In genomic region chr7:127418459-127418858, GRCh38 we compare ENCODE assay signal across 18 cellular contexts. TPM values are rescaled to one million over a fixed set of nuclear protein-coding genes. Genes with fewer than 3 reads are reported as not detected.
DNase-seq lines count a peak whose midpoint lies in the region; ATAC-seq and TF ChIP-seq lines count a peak whose summit lies in the region.
"Had no signal": no experiment of that assay in that cellular context is flagged by ENCODE, and none has a peak within 500 bp of the region (broad histone marks: within the 10 kb centered on the region; RNA-seq: fewer than 3 reads in every experiment).

No MANE protein-coding gene starts in this region.

- H3K9me1 ChIP-seq in IMR-90 (ENCODE audit: insufficient read depth, low read length), result no peaks in the 10 kb centered on the region; the same call in 1 of the 2 replicates

- H3K18ac ChIP-seq in IMR-90 (ENCODE audit: low read depth, low read length) (no peak overlapping the region), trophoblast cell (ENCODE audit: low read length) (no peak overlapping the region)

- no peak overlapping the region for H3K56ac ChIP-seq in IMR-90 (ENCODE audit: extremely low read depth, insufficient read depth, low read length)

- H3K4ac ChIP-seq in IMR-90 (ENCODE audit: low read depth, low read length), result no peak overlapping the region
- no peak overlapping the region for H3K4ac ChIP-seq in trophoblast cell (ENCODE audit: low read depth, low read length)

- H3K36me3 ChIP-seq in IMR-90 (ENCODE audit: control insufficient read depth, insufficient read depth, low read length) (no peaks in the 10 kb centered on the region), trophoblast cell (ENCODE audit: control insufficient read depth in 1 of 2, insufficient read depth in 2 of 2, low read length in 2 of 2) (no peaks in the 10 kb centered on the region)
- H3K36me3 ChIP-seq in effector memory CD4-positive, alpha-beta T cell (ENCODE audit: control insufficient read depth, insufficient read depth, low read length), result no peaks in the 10 kb centered on the region

- H2BK120ac ChIP-seq in IMR-90 (ENCODE audit: low read depth, low read length) (no peak overlapping the region), trophoblast cell (ENCODE audit: insufficient read depth, low read length, poor library complexity) (no peak overlapping the region)

- H2AFZ ChIP-seq in IMR-90 (replicated peaks; ENCODE audit: low read length, poor library complexity), result no peak overlapping the region
- H2AFZ ChIP-seq in trophoblast cell (ENCODE audit: insufficient read depth, low read length, poor library complexity), result no peak overlapping the region

- H3K27me3 ChIP-seq in IMR-90 (ENCODE audit: control insufficient read depth, insufficient read depth, low read length), result peaks cover 2% of the 10 kb centered on the region
- no peaks in the 10 kb centered on the region for H3K27me3 ChIP-seq in trophoblast cell (ENCODE audit: insufficient read depth, low read length)
- H3K27me3 ChIP-seq in effector memory CD4-positive, alpha-beta T cell (replicated peaks; ENCODE audit: control insufficient read depth, insufficient read depth, low read length, poor library complexity, severe bottlenecking), result no peaks in the 10 kb centered on the region
- no peaks in the 10 kb centered on the region for H3K27me3 ChIP-seq in right cardiac atrium (ENCODE audit: control insufficient read depth, insufficient read depth)

- no peaks in the 10 kb centered on the region for H3K9me3 Mint-ChIP-seq in activated CD8-positive, alpha-beta T cell treated with anti-CD3 and anti-CD28 coated beads, Interleukin-2, amount 10 ng/mL, durations not matched to agents 7 days and 5 days (ENCODE audit: insufficient read depth)
- peaks cover 8% of the 10 kb centered on the region for H3K9me3 Mint-ChIP-seq in activated CD8-positive, alpha-beta T cell treated with anti-CD3 and anti-CD28 coated beads for 36 hours
- peaks cover 6% of the 10 kb centered on the region for H3K9me3 Mint-ChIP-seq in memory B cell
- H3K9me3 Mint-ChIP-seq: CD4-positive, alpha-beta T cell had no signal

- peaks cover 44% of the 10 kb centered on the region for H3K4me1 Mint-ChIP-seq in activated CD8-positive, alpha-beta T cell treated with anti-CD3 and anti-CD28 coated beads, Interleukin-2, amount 10 ng/mL, durations not matched to agents 7 days and 5 days (ENCODE audit: low read depth)
- peaks cover 38% of the 10 kb centered on the region for H3K4me1 Mint-ChIP-seq in activated CD8-positive, alpha-beta T cell treated with anti-CD3 and anti-CD28 coated beads for 36 hours (ENCODE audit: low read depth)
- peaks cover 43% of the 10 kb centered on the region for H3K4me1 Mint-ChIP-seq in memory B cell
- H3K4me1 Mint-ChIP-seq: H9 had no signal

- BruUV-seq in IMR-90 (replicated peaks; lab: Mats Ljungman, UMichigan), result no TSS peak

- TF ChIP-seq CTCF in activated CD8-positive, alpha-beta T cell treated with anti-CD3 and anti-CD28 coated beads for 36 hours (IDR thresholded peaks at IDR 0.05), result no peak
- no peak for TF ChIP-seq CTCF in IMR-90 (conservative IDR thresholded peaks at IDR 0.05; ENCODE audit: low read depth, low read length)

- no peak overlapping the region for H2BK20ac ChIP-seq in IMR-90 (ENCODE audit: low read depth, low read length)

- CTCF ChIA-PET in activated CD8-positive, alpha-beta T cell treated with anti-CD3 and anti-CD28 coated beads, Interleukin-2, amount 10 ng/mL, durations not matched to agents 7 days and 5 days (lab: Charles Lee), result interaction anchor here (0.7 kb wide), 1 partner anchor 13 kb away, joined by 3 read pairs; no protein-coding TSS in a partner anchor
- CTCF ChIA-PET in activated CD8-positive, alpha-beta T cell treated with anti-CD3 and anti-CD28 coated beads for 36 hours (lab: Charles Lee), result interaction anchor here (1.1 kb wide), 1 partner anchor 26 kb away, joined by 3 read pairs; the partner anchor contains the start of gene ZNF800
- CTCF ChIA-PET in IMR-90 (lab: Yijun Ruan, JAX), result no interaction called here

- no peak overlapping the region for H4K12ac ChIP-seq in trophoblast cell (ENCODE audit: low read depth, low read length)

- H3K79me1 ChIP-seq in IMR-90 (ENCODE audit: low read depth in 1 of 2, low read length in 2 of 2) (no peaks in the 10 kb centered on the region), trophoblast cell (ENCODE audit: low read length) (no peaks in the 10 kb centered on the region)

- in situ Hi-C loops in IMR-90 (cut with MboI; ENCODE audit: low sequenced_read_pairs), result no loop called here

- H2AK5ac ChIP-seq in IMR-90 (ENCODE audit: low read depth, low read length) (no peak overlapping the region), trophoblast cell (ENCODE audit: low read length) (no peak overlapping the region)

- no peak overlapping the region for H4K5ac ChIP-seq in IMR-90 (ENCODE audit: low read depth, low read length)

- peaks cover 2% of the 10 kb centered on the region for H3K27me3 Mint-ChIP-seq in activated CD8-positive, alpha-beta T cell treated with anti-CD3 and anti-CD28 coated beads, Interleukin-2, amount 10 ng/mL, durations not matched to agents 7 days and 5 days (ENCODE audit: low read depth)
- H3K27me3 Mint-ChIP-seq in activated CD8-positive, alpha-beta T cell treated with anti-CD3 and anti-CD28 coated beads for 36 hours, result no peaks in the 10 kb centered on the region
- no peaks in the 10 kb centered on the region for H3K27me3 Mint-ChIP-seq in memory B cell
- H3K27me3 Mint-ChIP-seq: CD4-positive, alpha-beta T cell had no signal

- H3K4me3 ChIP-seq in IMR-90 (ENCODE audit: insufficient read depth, low read depth, low read length) (no peak overlapping the region), trophoblast cell (ENCODE audit: low read depth, low read length) (no peak overlapping the region), right cardiac atrium (ENCODE audit: low read length) (no peak overlapping the region)
- H3K4me3 ChIP-seq in effector memory CD4-positive, alpha-beta T cell (ENCODE audit: insufficient read depth, low read depth, low read length, poor library complexity, severe bottlenecking), result no peak overlapping the region

- H3K36me3 Mint-ChIP-seq in activated CD8-positive, alpha-beta T cell treated with anti-CD3 and anti-CD28 coated beads, Interleukin-2, amount 10 ng/mL, durations not matched to agents 7 days and 5 days (ENCODE audit: low read depth), result peaks cover 8% of the 10 kb centered on the region
- H3K36me3 Mint-ChIP-seq in activated CD8-positive, alpha-beta T cell treated with anti-CD3 and anti-CD28 coated beads for 36 hours (ENCODE audit: low read depth), result peaks cover 3% of the 10 kb centered on the region
- peaks cover 4% of the 10 kb centered on the region for H3K36me3 Mint-ChIP-seq in memory B cell

- no peak overlapping the region for H3K4me3 Mint-ChIP-seq in activated CD8-positive, alpha-beta T cell treated with anti-CD3 and anti-CD28 coated beads, Interleukin-2, amount 10 ng/mL, durations not matched to agents 7 days and 5 days
- no peak overlapping the region for H3K4me3 Mint-ChIP-seq in activated CD8-positive, alpha-beta T cell treated with anti-CD3 and anti-CD28 coated beads for 36 hours
- H3K4me3 Mint-ChIP-seq in memory B cell, result no peak overlapping the region
- H3K4me3 Mint-ChIP-seq: CD4-positive, alpha-beta T cell; H9 had no signal

- H3K27ac ChIP-seq in IMR-90 (ENCODE audit: insufficient read depth, low read length), result no peak overlapping the region
- H3K27ac ChIP-seq in trophoblast cell (ENCODE audit: low read depth, low read length), result no peak overlapping the region
- H3K27ac ChIP-seq in effector memory CD4-positive, alpha-beta T cell (ENCODE audit: insufficient read depth, low read length, poor library complexity, severe bottlenecking), result no peak overlapping the region
- no peak overlapping the region for H3K27ac ChIP-seq in right cardiac atrium (ENCODE audit: low read length)

- intact Hi-C loops in activated CD8-positive, alpha-beta T cell treated with anti-CD3 and anti-CD28 coated beads for 36 hours (cut with micrococcal nuclease), result no loop called here
- intact Hi-C loops in IMR-90 (cut with micrococcal nuclease), result no loop called here
- intact Hi-C loops in right cardiac atrium (cut with DNase I), result no loop called here

- H3K23ac ChIP-seq in IMR-90 (ENCODE audit: low read depth, low read length), result no peak overlapping the region
- peak overlapping the region; percentile 17 for H3K23ac ChIP-seq in trophoblast cell (ENCODE audit: low read length)

- POLR2A ChIA-PET in activated CD8-positive, alpha-beta T cell treated with anti-CD3 and anti-CD28 coated beads, Interleukin-2, amount 10 ng/mL, durations not matched to agents 7 days and 5 days (lab: Charles Lee), result interaction anchor here (0.6 to 3.1 kb wide), 2 partner anchors 27 to 158 kb away, joined by 3 to 15 read pairs; partner anchors contain the start of gene ZNF800
- POLR2A ChIA-PET in activated CD8-positive, alpha-beta T cell treated with anti-CD3 and anti-CD28 coated beads for 36 hours (lab: Charles Lee), result no interaction called here
- POLR2A ChIA-PET in IMR-90 (lab: Charles Lee; ENCODE audit: unreplicated experiment), result no interaction called here

- H4K91ac ChIP-seq in IMR-90 (ENCODE audit: insufficient read depth, low read depth, low read length) (no peak overlapping the region), trophoblast cell (ENCODE audit: low read depth, low read length) (no peak overlapping the region)

- H3K4me1 ChIP-seq in IMR-90 (ENCODE audit: control insufficient read depth, insufficient read depth, low read length), result no peaks in the 10 kb centered on the region
- H3K4me1 ChIP-seq in trophoblast cell (ENCODE audit: control insufficient read depth in 1 of 2, insufficient read depth in 2 of 2, low read length in 2 of 2), result no peaks in the 10 kb centered on the region
- H3K4me1 ChIP-seq in effector memory CD4-positive, alpha-beta T cell (ENCODE audit: control insufficient read depth, insufficient read depth, low read length, poor library complexity, severe bottlenecking), result peaks cover 9% of the 10 kb centered on the region
- no peaks in the 10 kb centered on the region for H3K4me1 ChIP-seq in right cardiac atrium (ENCODE audit: control insufficient read depth, insufficient read depth, low read length)
- H3K4me1 ChIP-seq: Caco-2 had no signal

- peak overlapping the region; percentile 8 for H2AK9ac ChIP-seq in IMR-90 (replicated peaks; ENCODE audit: low read depth, low read length, poor library complexity)

- H2BK15ac ChIP-seq in IMR-90 (ENCODE audit: low read depth, low read length), result no peak overlapping the region

- H3K9me3 ChIP-seq in IMR-90 (ENCODE audit: control insufficient read depth, insufficient read depth, low read length) (no peaks in the 10 kb centered on the region), trophoblast cell (ENCODE audit: insufficient read depth, low read depth, low read length) (peaks cover 4% of the 10 kb centered on the region), right cardiac atrium (ENCODE audit: control insufficient read depth, low read length) (no peaks in the 10 kb centered on the region)
- no peaks in the 10 kb centered on the region for H3K9me3 ChIP-seq in effector memory CD4-positive, alpha-beta T cell (ENCODE audit: control insufficient read depth, low read length)
- H3K9me3 ChIP-seq: Caco-2 had no signal

- dilution Hi-C loops in IMR-90 (cut with HindIII; ENCODE audit: low sequenced_read_pairs, unreplicated experiment), result no loop called here

- no peaks in the 10 kb centered on the region for H4K20me1 ChIP-seq in IMR-90 (ENCODE audit: insufficient read depth, low read length)

- peak overlapping the region; percentile 13 for H2BK5ac ChIP-seq in IMR-90 (ENCODE audit: low read depth, low read length, poor library complexity, severe bottlenecking)
- no peak overlapping the region for H2BK5ac ChIP-seq in trophoblast cell (ENCODE audit: low read depth, low read length, poor library complexity)

- no peak for ATAC-seq in activated CD8-positive, alpha-beta T cell treated with anti-CD3 and anti-CD28 coated beads, Interleukin-2, amount 10 ng/mL, durations not matched to agents 7 days and 5 days
- no peak for ATAC-seq in activated CD8-positive, alpha-beta T cell treated with anti-CD3 and anti-CD28 coated beads for 36 hours
- ATAC-seq in IMR-90 (ENCODE audit: low read depth) (no peak), memory B cell (ENCODE audit: low read depth) (no peak), right cardiac atrium (no peak)
- ATAC-seq: Right ventricle myocardium inferior had no signal

- 67% methylated on average over 1 of the region's 2 CpGs; no CpG with 5 or more reads in 1 of the 2 experiments for WGBS in IMR-90 (ENCODE audit: extremely low coverage in 2 of 2, insufficient read length in 1 of 2), 2 experiments
- WGBS in trophoblast cell (ENCODE audit: extremely low coverage, insufficient coverage, insufficient read length), result no CpG with 5 or more reads among the region's 2 CpGs
- WGBS in right cardiac atrium, result 44% methylated on average over 2 of the region's 2 CpGs

- H4K8ac ChIP-seq in IMR-90 (ENCODE audit: low read depth in 2 of 2, low read length in 2 of 2) (no peak overlapping the region), trophoblast cell (ENCODE audit: low read depth, low read length) (no peak overlapping the region)

- H3K4me2 ChIP-seq in IMR-90 (ENCODE audit: low read depth, low read length) (no peak overlapping the region), trophoblast cell (ENCODE audit: low read length) (no peak overlapping the region)

- no peak overlapping the region for H2BK12ac ChIP-seq in trophoblast cell (ENCODE audit: low read length)

- H3K14ac ChIP-seq in IMR-90 (replicated peaks; ENCODE audit: low read depth, low read length), result no peak overlapping the region
- H3K14ac ChIP-seq in trophoblast cell (ENCODE audit: low read length), result no peak overlapping the region

- peak overlapping the region; percentile 14 for H3K27ac Mint-ChIP-seq in activated CD8-positive, alpha-beta T cell treated with anti-CD3 and anti-CD28 coated beads, Interleukin-2, amount 10 ng/mL, durations not matched to agents 7 days and 5 days
- H3K27ac Mint-ChIP-seq in activated CD8-positive, alpha-beta T cell treated with anti-CD3 and anti-CD28 coated beads for 36 hours, result no peak overlapping the region
- H3K27ac Mint-ChIP-seq in memory B cell, result peak overlapping the region; percentile 89
- H3K27ac Mint-ChIP-seq: H9 had no signal

- DNase-seq in activated CD8-positive, alpha-beta T cell treated with anti-CD3 and anti-CD28 coated beads, Interleukin-2, amount 10 ng/mL, durations not matched to agents 7 days and 5 days, result no peak
- DNase-seq in activated CD8-positive, alpha-beta T cell treated with anti-CD3 and anti-CD28 coated beads for 36 hours, result no peak
- DNase-seq in IMR-90 (no peak), memory B cell (ENCODE audit: low spot score in 2 of 2) (no peak), trophoblast cell (no peak), right cardiac atrium (no peak), HUDEP-2 (lab: John Stamatoyannopoulos, UW; ENCODE audit: unreplicated experiment in 76 of 76) (no peak)
- DNase-seq in effector memory CD4-positive, alpha-beta T cell, result no peak
- DNase-seq: Caco-2; CD4-positive, alpha-beta T cell; H9; MM.1S; NCI-H1092; NCI-H146; NCI-H2029 treated with DMSO at 0.1 percent for 48 hours; NCI-H2171 treated with DMSO at 0.1 percent for 48 hours; NCI-H446 treated with DMSO at 0.1 percent for 48 hours had no signal

- no peak for TF ChIP-seq RAD21 in IMR-90 (IDR thresholded peaks at IDR 0.05; ENCODE audit: low read length)

- H3K9ac ChIP-seq in IMR-90 (ENCODE audit: low read depth, low read length) (no peak overlapping the region), trophoblast cell (ENCODE audit: low read length) (no peak overlapping the region)

- TF ChIP-seq POLR2A in IMR-90 (IDR thresholded peaks at IDR 0.05; ENCODE audit: low read depth, low read length), result no peak

- H3K79me2 ChIP-seq in trophoblast cell (ENCODE audit: control insufficient read depth, insufficient read depth, low read length, poor library complexity), result no peaks in the 10 kb centered on the region

RNA-seq across cellular contexts. Expression of gene ZNF800, which starts 26.0 kb away (rescaled TPM):
- total RNA-seq in activated CD8-positive, alpha-beta T cell treated with anti-CD3 and anti-CD28 coated beads, Interleukin-2, amount 10 ng/mL, durations not matched to agents 7 days and 5 days, result 10 to 100 TPM; 40.7 to 43.2 TPM
- total RNA-seq in activated CD8-positive, alpha-beta T cell treated with anti-CD3 and anti-CD28 coated beads for 36 hours, result 10 to 100 TPM; 29.3 to 31.1 TPM
- 13.1 and 20.0 TPM in 2 replicates for total RNA-seq in IMR-90 (2012; rRNA removed)
- 6.9 TPM in 2 replicates for polyA plus RNA-seq in IMR-90 (2012; rRNA removed)
- polyA plus RNA-seq in IMR-90 (2012; cell fraction: cytosol; rRNA removed), result 3.5 and 4.1 TPM in 2 replicates
- polyA plus RNA-seq in IMR-90 (2012; cell fraction: nucleus; rRNA removed; ENCODE audit: low replicate concordance), result 18.9 and 19.0 TPM in 2 replicates
- 21.1 and 23.8 TPM in 2 replicates for polyA plus RNA-seq in trophoblast cell (2013)
- 10 to 100 TPM; 24.3 to 29.3 (median 26.8) TPM for total RNA-seq in right cardiac atrium
- polyA plus RNA-seq in right cardiac atrium, result 5.9 TPM
